1 cellular context compared by ENCODE assay signal in the genomic region with DNA sequence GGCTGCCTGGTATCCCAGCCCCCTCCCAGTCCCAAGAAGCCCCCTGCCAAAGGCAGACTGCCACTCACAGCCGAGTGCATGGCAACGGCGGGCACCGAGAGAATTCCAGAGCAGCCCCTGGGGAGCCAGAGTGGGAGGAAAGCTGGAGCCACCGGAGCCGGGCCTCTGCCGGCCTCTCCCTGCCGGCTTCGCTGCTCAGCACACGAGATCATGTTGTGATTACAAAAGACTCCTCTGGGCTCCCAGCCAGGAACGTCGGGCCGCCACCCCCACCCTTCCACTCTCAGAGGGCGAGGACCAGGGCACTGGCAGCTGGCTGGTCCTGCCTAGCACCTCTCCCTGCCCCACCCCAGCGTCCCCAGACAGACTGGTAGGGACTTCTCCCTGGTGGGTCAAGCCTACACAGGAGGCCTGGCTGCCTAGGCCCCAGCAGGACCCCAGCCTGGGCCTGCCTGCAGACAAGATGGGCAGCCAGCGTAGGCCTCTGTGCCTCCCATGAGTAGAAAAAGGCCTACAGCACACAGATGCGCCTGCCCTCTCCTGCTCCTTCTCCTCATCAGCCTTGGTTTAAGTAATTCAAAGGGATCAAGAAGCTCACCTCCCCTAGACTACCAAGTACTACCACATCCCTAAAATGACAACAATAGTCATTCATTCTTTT.
A peak's percentile ranks its signal among the peaks of the same experiment; 100 is the strongest.
TF ChIP-seq lines count a peak whose summit lies in the region.

Gene CCDC9B, minus strand, starts transcription at position 200 of the 661 bp plus-strand sequence. Its CDS starts 120 bp downstream, at position 80.

TF ChIP-seq in HepG2, 621 proteins besides CTCF, POLR2A, EP300 and RAD21 (continued from another document and continues in another):
- 0 out of 2 replicates have a peak, but pooled peaks have one; percentile 37 for TF ChIP-seq ZBED4 (CRISPR knock-in tag; IDR thresholded peaks at IDR 0.05; ENCODE audit: borderline replicate concordance)
- TF ChIP-seq, protein P1, sequence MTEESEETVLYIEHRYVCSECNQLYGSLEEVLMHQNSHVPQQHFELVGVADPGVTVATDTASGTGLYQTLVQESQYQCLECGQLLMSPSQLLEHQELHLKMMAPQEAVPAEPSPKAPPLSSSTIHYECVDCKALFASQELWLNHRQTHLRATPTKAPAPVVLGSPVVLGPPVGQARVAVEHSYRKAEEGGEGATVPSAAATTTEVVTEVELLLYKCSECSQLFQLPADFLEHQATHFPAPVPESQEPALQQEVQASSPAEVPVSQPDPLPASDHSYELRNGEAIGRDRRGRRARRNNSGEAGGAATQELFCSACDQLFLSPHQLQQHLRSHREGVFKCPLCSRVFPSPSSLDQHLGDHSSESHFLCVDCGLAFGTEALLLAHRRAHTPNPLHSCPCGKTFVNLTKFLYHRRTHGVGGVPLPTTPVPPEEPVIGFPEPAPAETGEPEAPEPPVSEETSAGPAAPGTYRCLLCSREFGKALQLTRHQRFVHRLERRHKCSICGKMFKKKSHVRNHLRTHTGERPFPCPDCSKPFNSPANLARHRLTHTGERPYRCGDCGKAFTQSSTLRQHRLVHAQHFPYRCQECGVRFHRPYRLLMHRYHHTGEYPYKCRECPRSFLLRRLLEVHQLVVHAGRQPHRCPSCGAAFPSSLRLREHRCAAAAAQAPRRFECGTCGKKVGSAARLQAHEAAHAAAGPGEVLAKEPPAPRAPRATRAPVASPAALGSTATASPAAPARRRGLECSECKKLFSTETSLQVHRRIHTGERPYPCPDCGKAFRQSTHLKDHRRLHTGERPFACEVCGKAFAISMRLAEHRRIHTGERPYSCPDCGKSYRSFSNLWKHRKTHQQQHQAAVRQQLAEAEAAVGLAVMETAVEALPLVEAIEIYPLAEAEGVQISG (CRISPR knock-in tag; IDR thresholded peaks at IDR 0.05): peak; percentile 49
- TF ChIP-seq ZNF232 (CRISPR knock-in tag; IDR thresholded peaks at IDR 0.05; ENCODE audit: borderline replicate concordance): peak; percentile 70; the same call in 1 of the 2 replicates
- TF ChIP-seq, protein P2, sequence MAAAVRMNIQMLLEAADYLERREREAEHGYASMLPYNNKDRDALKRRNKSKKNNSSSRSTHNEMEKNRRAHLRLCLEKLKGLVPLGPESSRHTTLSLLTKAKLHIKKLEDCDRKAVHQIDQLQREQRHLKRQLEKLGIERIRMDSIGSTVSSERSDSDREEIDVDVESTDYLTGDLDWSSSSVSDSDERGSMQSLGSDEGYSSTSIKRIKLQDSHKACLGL (CRISPR knock-in tag; IDR thresholded peaks at IDR 0.05): peak; percentile 51
- TF ChIP-seq CEBPG (CRISPR knock-in tag; IDR thresholded peaks at IDR 0.05): peak; percentile 54; the same call in 1 of the 2 replicates
- peak; percentile 59 for TF ChIP-seq RBFOX2 (IDR thresholded peaks at IDR 0.05; ENCODE audit: low read depth, low read length)
- TF ChIP-seq, protein P3, sequence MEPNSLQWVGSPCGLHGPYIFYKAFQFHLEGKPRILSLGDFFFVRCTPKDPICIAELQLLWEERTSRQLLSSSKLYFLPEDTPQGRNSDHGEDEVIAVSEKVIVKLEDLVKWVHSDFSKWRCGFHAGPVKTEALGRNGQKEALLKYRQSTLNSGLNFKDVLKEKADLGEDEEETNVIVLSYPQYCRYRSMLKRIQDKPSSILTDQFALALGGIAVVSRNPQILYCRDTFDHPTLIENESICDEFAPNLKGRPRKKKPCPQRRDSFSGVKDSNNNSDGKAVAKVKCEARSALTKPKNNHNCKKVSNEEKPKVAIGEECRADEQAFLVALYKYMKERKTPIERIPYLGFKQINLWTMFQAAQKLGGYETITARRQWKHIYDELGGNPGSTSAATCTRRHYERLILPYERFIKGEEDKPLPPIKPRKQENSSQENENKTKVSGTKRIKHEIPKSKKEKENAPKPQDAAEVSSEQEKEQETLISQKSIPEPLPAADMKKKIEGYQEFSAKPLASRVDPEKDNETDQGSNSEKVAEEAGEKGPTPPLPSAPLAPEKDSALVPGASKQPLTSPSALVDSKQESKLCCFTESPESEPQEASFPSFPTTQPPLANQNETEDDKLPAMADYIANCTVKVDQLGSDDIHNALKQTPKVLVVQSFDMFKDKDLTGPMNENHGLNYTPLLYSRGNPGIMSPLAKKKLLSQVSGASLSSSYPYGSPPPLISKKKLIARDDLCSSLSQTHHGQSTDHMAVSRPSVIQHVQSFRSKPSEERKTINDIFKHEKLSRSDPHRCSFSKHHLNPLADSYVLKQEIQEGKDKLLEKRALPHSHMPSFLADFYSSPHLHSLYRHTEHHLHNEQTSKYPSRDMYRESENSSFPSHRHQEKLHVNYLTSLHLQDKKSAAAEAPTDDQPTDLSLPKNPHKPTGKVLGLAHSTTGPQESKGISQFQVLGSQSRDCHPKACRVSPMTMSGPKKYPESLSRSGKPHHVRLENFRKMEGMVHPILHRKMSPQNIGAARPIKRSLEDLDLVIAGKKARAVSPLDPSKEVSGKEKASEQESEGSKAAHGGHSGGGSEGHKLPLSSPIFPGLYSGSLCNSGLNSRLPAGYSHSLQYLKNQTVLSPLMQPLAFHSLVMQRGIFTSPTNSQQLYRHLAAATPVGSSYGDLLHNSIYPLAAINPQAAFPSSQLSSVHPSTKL (CRISPR knock-in tag; IDR thresholded peaks at IDR 0.05): peak; percentile 38; the same call in 1 of the 2 replicates
- peak; percentile 76 for TF ChIP-seq SAP130 (CRISPR knock-in tag; IDR thresholded peaks at IDR 0.05; ENCODE audit: low read depth)
- 0 out of 2 replicates have a peak, but pooled peaks have one; percentile 36 for TF ChIP-seq ELF3 (CRISPR knock-in tag; IDR thresholded peaks at IDR 0.05)
- peak; percentile 55; the same call in 1 of the 2 replicates for TF ChIP-seq ZNF501 (CRISPR knock-in tag; IDR thresholded peaks at IDR 0.05)
- TF ChIP-seq SP5 (CRISPR knock-in tag; IDR thresholded peaks at IDR 0.05; ENCODE audit: borderline replicate concordance, low read depth): 0 out of 2 replicates have a peak, but pooled peaks have one; percentile 20
- no peak for TF ChIP-seq ZFP37 (CRISPR knock-in tag; IDR thresholded peaks at IDR 0.05; ENCODE audit: borderline replicate concordance)
- no peak for TF ChIP-seq ZNF44 (CRISPR knock-in tag; IDR thresholded peaks at IDR 0.05)
- no peak for TF ChIP-seq ZSCAN25 (CRISPR knock-in tag; IDR thresholded peaks at IDR 0.05)
- peak; percentile 42; the same call in 1 of the 3 replicates for TF ChIP-seq MXI1 (IDR thresholded peaks at IDR 0.05; ENCODE audit: borderline replicate concordance, low read depth, low read length)
- peak; percentile 47; the same call in 1 of the 2 replicates for TF ChIP-seq ZNF552 (CRISPR knock-in tag; IDR thresholded peaks at IDR 0.05; ENCODE audit: borderline replicate concordance)
- TF ChIP-seq ZNF749 (CRISPR knock-in tag; IDR thresholded peaks at IDR 0.05; ENCODE audit: borderline replicate concordance): no peak
- TF ChIP-seq ZNF891 (CRISPR knock-in tag; IDR thresholded peaks at IDR 0.05): peak; percentile 77; the same call in 1 of the 2 replicates
- peak; percentile 44 for TF ChIP-seq THAP11 (CRISPR knock-in tag; IDR thresholded peaks at IDR 0.05)
- TF ChIP-seq ZMAT3 (CRISPR knock-in tag; conservative IDR thresholded peaks at IDR 0.05): 0 out of 2 replicates have a peak, but pooled peaks have one; percentile 13
- no peak for TF ChIP-seq ZNF274 (CRISPR knock-in tag; IDR thresholded peaks at IDR 0.05)
- 0 out of 2 replicates have a peak, but pooled peaks have one; percentile 27 for TF ChIP-seq ZNF619 (CRISPR knock-in tag; IDR thresholded peaks at IDR 0.05)
- TF ChIP-seq FOXA3 (CRISPR knock-in tag; IDR thresholded peaks at IDR 0.05): no peak; the same call in 1 of the 2 replicates
- 0 out of 2 replicates have a peak, but pooled peaks have one; percentile 21 for TF ChIP-seq MIER3 (CRISPR knock-in tag; IDR thresholded peaks at IDR 0.05; ENCODE audit: borderline replicate concordance)
- TF ChIP-seq ZGPAT (CRISPR knock-in tag; IDR thresholded peaks at IDR 0.05): peak; percentile 62; the same call in 1 of the 2 replicates
- TF ChIP-seq, protein P4, sequence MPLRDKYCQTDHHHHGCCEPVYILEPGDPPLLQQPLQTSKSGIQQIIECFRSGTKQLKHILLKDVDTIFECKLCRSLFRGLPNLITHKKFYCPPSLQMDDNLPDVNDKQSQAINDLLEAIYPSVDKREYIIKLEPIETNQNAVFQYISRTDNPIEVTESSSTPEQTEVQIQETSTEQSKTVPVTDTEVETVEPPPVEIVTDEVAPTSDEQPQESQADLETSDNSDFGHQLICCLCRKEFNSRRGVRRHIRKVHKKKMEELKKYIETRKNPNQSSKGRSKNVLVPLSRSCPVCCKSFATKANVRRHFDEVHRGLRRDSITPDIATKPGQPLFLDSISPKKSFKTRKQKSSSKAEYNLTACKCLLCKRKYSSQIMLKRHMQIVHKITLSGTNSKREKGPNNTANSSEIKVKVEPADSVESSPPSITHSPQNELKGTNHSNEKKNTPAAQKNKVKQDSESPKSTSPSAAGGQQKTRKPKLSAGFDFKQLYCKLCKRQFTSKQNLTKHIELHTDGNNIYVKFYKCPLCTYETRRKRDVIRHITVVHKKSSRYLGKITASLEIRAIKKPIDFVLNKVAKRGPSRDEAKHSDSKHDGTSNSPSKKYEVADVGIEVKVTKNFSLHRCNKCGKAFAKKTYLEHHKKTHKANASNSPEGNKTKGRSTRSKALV (CRISPR knock-in tag; IDR thresholded peaks at IDR 0.05): no peak
- TF ChIP-seq, protein P5, sequence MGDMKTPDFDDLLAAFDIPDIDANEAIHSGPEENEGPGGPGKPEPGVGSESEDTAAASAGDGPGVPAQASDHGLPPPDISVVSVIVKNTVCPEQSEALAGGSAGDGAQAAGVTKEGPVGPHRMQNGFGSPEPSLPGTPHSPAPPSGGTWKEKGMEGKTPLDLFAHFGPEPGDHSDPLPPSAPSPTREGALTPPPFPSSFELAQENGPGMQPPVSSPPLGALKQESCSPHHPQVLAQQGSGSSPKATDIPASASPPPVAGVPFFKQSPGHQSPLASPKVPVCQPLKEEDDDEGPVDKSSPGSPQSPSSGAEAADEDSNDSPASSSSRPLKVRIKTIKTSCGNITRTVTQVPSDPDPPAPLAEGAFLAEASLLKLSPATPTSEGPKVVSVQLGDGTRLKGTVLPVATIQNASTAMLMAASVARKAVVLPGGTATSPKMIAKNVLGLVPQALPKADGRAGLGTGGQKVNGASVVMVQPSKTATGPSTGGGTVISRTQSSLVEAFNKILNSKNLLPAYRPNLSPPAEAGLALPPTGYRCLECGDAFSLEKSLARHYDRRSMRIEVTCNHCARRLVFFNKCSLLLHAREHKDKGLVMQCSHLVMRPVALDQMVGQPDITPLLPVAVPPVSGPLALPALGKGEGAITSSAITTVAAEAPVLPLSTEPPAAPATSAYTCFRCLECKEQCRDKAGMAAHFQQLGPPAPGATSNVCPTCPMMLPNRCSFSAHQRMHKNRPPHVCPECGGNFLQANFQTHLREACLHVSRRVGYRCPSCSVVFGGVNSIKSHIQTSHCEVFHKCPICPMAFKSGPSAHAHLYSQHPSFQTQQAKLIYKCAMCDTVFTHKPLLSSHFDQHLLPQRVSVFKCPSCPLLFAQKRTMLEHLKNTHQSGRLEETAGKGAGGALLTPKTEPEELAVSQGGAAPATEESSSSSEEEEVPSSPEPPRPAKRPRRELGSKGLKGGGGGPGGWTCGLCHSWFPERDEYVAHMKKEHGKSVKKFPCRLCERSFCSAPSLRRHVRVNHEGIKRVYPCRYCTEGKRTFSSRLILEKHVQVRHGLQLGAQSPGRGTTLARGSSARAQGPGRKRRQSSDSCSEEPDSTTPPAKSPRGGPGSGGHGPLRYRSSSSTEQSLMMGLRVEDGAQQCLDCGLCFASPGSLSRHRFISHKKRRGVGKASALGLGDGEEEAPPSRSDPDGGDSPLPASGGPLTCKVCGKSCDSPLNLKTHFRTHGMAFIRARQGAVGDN (CRISPR knock-in tag; IDR thresholded peaks at IDR 0.05): peak; percentile 84
- 0 out of 2 replicates have a peak, but pooled peaks have one; percentile 13 for TF ChIP-seq KLF12 (CRISPR knock-in tag; IDR thresholded peaks at IDR 0.05; ENCODE audit: borderline replicate concordance)
